Comparison of ENCODE assay signal across 8 cellular contexts in the genomic region with DNA sequence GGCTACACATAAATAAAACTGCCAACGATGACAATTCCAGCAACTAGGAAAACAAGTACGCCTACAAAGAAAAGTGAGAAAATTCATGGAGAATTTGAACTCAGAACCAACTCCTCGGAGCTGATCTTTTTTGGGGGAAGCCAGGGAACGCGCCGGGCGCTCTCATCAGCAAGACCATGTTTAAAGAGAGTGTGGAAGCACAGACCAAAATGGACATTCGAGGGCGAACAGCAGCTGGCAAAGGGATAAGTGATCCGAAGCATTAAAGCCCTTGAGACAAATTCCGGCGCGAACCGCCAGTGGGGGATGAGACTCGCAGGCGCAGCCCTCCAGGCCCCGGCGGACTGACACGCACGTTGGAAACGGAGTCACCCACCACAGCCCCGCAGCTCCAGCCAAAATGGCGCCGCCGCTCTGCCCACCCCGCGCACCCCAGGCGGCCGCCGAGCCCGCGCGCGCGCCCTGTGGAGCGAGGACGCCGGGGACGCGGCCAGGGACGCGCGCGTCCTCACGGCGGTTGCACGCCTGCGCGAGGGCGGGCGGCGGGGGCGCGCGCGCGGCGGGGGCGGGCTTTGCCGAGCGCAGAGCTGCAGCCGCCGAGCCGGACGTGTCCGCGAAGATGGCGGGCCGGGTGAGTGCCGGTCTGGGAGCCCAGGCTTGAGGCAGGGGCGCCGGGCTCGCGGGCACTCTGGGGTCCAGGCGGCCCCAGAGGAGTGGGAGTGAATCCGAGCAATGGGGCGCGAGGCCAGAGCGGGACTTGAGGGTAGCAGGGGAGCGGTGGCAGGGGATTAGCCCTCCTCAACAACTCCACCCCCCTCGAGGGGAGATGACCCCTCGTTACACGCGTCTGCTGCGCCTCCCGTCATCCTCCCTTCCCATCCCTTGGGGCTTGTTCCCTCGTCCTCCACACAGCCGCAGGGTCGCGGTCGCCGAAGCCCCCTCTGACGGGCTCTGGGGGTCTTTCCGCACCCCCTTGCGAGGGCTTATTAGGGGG. TPM values are rescaled to one million over a fixed set of nuclear protein-coding genes. Genes with fewer than 3 reads are reported as not detected.
DNase-seq lines count a peak whose midpoint lies in the region; ATAC-seq, FAIRE-seq and TF ChIP-seq lines count a peak whose summit lies in the region.
"Not testable (repeated sequence)": the region's sequence is repeated elsewhere in the genome, so short reads cannot be mapped to it uniquely, and the experiment has no call there.

No MANE protein-coding gene starts in this region.

- H3K4me3 Mint-ChIP-seq in T-helper 17 cell: not testable (repeated sequence)

- POLR2A ChIA-PET in A549 (lab: Yijun Ruan, JAX): not testable (repeated sequence)

- H3K4me3 ChIP-seq in A549, mucosa of descending colon: not testable (repeated sequence)

- WGBS in A549 (ENCODE audit: missing lambda C conversion rate): no CpG with 5 or more reads among the region's 95 CpGs

- ATAC-seq in A549: peak; percentile 91 to 93
- ATAC-seq in GM19025 (IDR thresholded peaks at IDR 0.05; ENCODE audit: low read depth, unreplicated experiment): peak; percentile 80
- ATAC-seq in GM21526 (IDR thresholded peaks at IDR 0.05; ENCODE audit: low FRiP score, unreplicated experiment): peak; percentile 72
- ATAC-seq in HG02840 (IDR thresholded peaks at IDR 0.05; ENCODE audit: low FRiP score, unreplicated experiment): peak; percentile 67
- peak; percentile 75 for ATAC-seq in HG03354 (IDR thresholded peaks at IDR 0.05; ENCODE audit: poor library complexity, severe bottlenecking, unreplicated experiment)
- ATAC-seq in T-helper 17 cell: peak; percentile 93
- peak; percentile 98 for ATAC-seq in mucosa of descending colon

- not testable (repeated sequence) for H3K4me1 ChIP-seq in A549; mucosa of descending colon (ENCODE audit: low read depth)

- not testable (repeated sequence) for H3K36me3 ChIP-seq in mucosa of descending colon (ENCODE audit: low read depth)

- H3K4me2 ChIP-seq in A549: not testable (repeated sequence)

- TF ChIP-seq CTCF in A549 (IDR thresholded peaks at IDR 0.05); mucosa of descending colon (IDR thresholded peaks at IDR 0.05): not testable (repeated sequence)

- TF ChIP-seq EP300 in A549 (IDR thresholded peaks at IDR 0.05): not testable (repeated sequence)

- not testable (repeated sequence) for H3K27me3 Mint-ChIP-seq in T-helper 17 cell

- FAIRE-seq in A549 (lab: Jason Lieb, UNC): not testable (repeated sequence)
- peak; percentile 78 for FAIRE-seq in endometrium (lab: Jason Lieb, UNC)

- not testable (repeated sequence) for H3K27ac ChIP-seq in A549

- intact Hi-C loops in mucosa of descending colon (cut with DNase I, micrococcal nuclease): not testable (repeated sequence)

- DNase-seq in A549 (ENCODE audit: low read depth in 1 of 2, low spot score in 1 of 2); T-helper 17 cell; mucosa of descending colon: not testable (repeated sequence)

- not testable (repeated sequence) for H3K9me3 ChIP-seq in A549; T-helper 17 cell (ENCODE audit: control insufficient read depth, low read length, poor library complexity, severe bottlenecking); mucosa of descending colon

- not testable (repeated sequence) for H3K4me1 Mint-ChIP-seq in T-helper 17 cell

- CTCF ChIA-PET in A549 (lab: Yijun Ruan, JAX): not testable (repeated sequence)

- not testable (repeated sequence) for H3K36me3 Mint-ChIP-seq in T-helper 17 cell (ENCODE audit: low read depth)

- H3K27ac Mint-ChIP-seq in T-helper 17 cell: not testable (repeated sequence)

- not testable (repeated sequence) for TF ChIP-seq POLR2A in A549 (IDR thresholded peaks at IDR 0.05; ENCODE audit: low read length)

- TF ChIP-seq RAD21 in A549 (conservative IDR thresholded peaks at IDR 0.05 in 1 of 2, IDR thresholded peaks at IDR 0.05 in 1 of 2): not testable (repeated sequence)

RNA-seq across cellular contexts. Expression of gene ARL17B, which starts 11.0 kb away (rescaled TPM):
- polyA plus RNA-seq in A549 (2011; rRNA removed): 7.3 and 9.7 TPM in 2 replicates
- polyA plus RNA-seq in A549 (2012; cell fraction: cytosol; rRNA removed): 3.2 and 3.5 TPM in 2 replicates
- polyA plus RNA-seq in A549 (2012; cell fraction: nucleus; rRNA removed): 6.7 and 8.7 TPM in 2 replicates
- polyA plus RNA-seq in A549 (2017; fragmentation: RNase III; extraction: RNeasy Plus Mini Kit Qiagen cat#74134 plus additional on column Dnase treatment): 6.3 to 7.2 TPM (median 6.3 TPM) in 3 replicates
- polyA minus RNA-seq in A549 (2011; rRNA and poly(A)+ RNA removed): 6.4 and 6.6 TPM in 2 replicates
- total RNA-seq in T-helper 17 cell: 10 to 100 TPM; 22.9 to 23.0 TPM
- 10 to 100 TPM; 19.5 to 38.0 (median 24.9) TPM for total RNA-seq in mucosa of descending colon
